1 cellular context compared by ENCODE assay signal in genomic region chr17:45577571-45578279, GRCh38.
TF ChIP-seq lines count a peak whose summit lies in the region.

No MANE protein-coding gene starts in this region.

TF ChIP-seq in K562, 482 proteins besides CTCF, POLR2A, EP300 and RAD21:
- no peak for TF ChIP-seq CREB3 (tag; conservative IDR thresholded peaks at IDR 0.05; ENCODE audit: low read depth)
- TF ChIP-seq PRMT5 (CRISPR knock-in tag; IDR thresholded peaks at IDR 0.05), result no peak
- TF ChIP-seq ZBED1 (IDR thresholded peaks at IDR 0.05), result no peak
- TF ChIP-seq MBD1 (CRISPR knock-in tag; IDR thresholded peaks at IDR 0.05), result no peak
- peak; percentile 14 for TF ChIP-seq RBM25 (IDR thresholded peaks at IDR 0.05; ENCODE audit: low read depth, low read length, severe bottlenecking)
- no peak for TF ChIP-seq JUN (IDR thresholded peaks at IDR 0.05; ENCODE audit: borderline replicate concordance, low read depth, low read length)
- no peak for TF ChIP-seq JUN (CRISPR knock-in tag; IDR thresholded peaks at IDR 0.05; ENCODE audit: borderline replicate concordance)
- no peak for TF ChIP-seq TCFL5 (CRISPR knock-in tag; conservative IDR thresholded peaks at IDR 0.05)
- no peak for TF ChIP-seq SFPQ (IDR thresholded peaks at IDR 0.05; ENCODE audit: low read depth, low read length)
- TF ChIP-seq HOXB6 (CRISPR knock-in tag; IDR thresholded peaks at IDR 0.05; ENCODE audit: borderline replicate concordance), result no peak
- TF ChIP-seq CEBPB (tag; IDR thresholded peaks at IDR 0.05), result peak; percentile 49
- no peak for TF ChIP-seq PBX2 (CRISPR knock-in tag; IDR thresholded peaks at IDR 0.05; ENCODE audit: low read depth)
- TF ChIP-seq PBX2 (tag; conservative IDR thresholded peaks at IDR 0.05; ENCODE audit: low read depth), result no peak
- TF ChIP-seq SRSF3 (IDR thresholded peaks at IDR 0.05; ENCODE audit: insufficient read depth, low read length), result no peak
- peak; percentile 65 for TF ChIP-seq ZNF121 (CRISPR knock-in tag; conservative IDR thresholded peaks at IDR 0.05)
- TF ChIP-seq BRD4 (IDR thresholded peaks at IDR 0.05), result no peak
- TF ChIP-seq CEBPG (CRISPR knock-in tag; IDR thresholded peaks at IDR 0.05), result no peak
- TF ChIP-seq CEBPG (tag; conservative IDR thresholded peaks at IDR 0.05 in 1 of 2, IDR thresholded peaks at IDR 0.05 in 1 of 2), result peak in 1 of 2 experiments; percentile 26; a peak in 1 of 4 replicates
- TF ChIP-seq ZNF696 (CRISPR knock-in tag; conservative IDR thresholded peaks at IDR 0.05), result no peak
